ENCODE assay signal across 1 cellular context in the genomic region with DNA sequence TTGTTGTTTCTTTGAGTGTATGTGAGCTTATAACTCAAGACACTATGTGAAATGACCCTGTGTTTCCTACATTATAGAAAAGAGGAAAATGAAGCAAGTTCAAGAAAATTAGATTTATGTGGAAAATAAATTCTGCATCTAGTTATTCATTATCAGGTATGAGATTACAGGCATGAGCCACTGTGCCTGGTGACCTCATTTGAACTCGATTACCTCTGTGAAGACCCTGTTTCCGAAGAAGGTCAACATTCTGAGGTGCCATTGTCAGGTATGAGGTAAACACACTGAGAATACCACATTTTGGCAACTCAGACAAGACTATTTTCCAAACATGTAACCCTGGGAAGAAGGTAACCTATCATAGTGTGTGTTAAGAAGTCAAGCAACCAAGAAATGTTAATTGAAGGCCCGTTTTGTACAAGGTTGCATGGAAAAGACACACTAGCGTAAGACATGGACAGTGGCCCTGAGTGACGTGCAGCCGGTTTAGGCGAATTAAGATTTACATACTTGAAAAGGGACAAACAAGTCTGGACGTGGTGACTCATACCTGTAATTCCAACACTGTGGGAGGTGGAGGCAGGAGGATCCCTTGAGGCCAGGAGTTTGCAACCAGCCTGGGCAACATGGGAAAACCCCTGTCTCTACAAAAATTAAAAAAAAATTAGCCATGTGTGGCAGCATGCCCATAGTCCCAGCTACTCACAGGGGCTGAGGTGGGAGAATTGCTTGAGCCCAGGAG.
TF ChIP-seq lines count a peak whose summit lies in the region.

No MANE protein-coding gene starts in this region.

TF ChIP-seq in HEK293, 187 proteins besides CTCF, POLR2A, EP300 and RAD21 (continued from another document):
- TF ChIP-seq, protein P1, sequence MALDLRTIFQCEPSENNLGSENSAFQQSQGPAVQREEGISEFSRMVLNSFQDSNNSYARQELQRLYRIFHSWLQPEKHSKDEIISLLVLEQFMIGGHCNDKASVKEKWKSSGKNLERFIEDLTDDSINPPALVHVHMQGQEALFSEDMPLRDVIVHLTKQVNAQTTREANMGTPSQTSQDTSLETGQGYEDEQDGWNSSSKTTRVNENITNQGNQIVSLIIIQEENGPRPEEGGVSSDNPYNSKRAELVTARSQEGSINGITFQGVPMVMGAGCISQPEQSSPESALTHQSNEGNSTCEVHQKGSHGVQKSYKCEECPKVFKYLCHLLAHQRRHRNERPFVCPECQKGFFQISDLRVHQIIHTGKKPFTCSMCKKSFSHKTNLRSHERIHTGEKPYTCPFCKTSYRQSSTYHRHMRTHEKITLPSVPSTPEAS (tag by site-specific recombination; IDR thresholded peaks at IDR 0.05), result no peak
- TF ChIP-seq, protein P2, sequence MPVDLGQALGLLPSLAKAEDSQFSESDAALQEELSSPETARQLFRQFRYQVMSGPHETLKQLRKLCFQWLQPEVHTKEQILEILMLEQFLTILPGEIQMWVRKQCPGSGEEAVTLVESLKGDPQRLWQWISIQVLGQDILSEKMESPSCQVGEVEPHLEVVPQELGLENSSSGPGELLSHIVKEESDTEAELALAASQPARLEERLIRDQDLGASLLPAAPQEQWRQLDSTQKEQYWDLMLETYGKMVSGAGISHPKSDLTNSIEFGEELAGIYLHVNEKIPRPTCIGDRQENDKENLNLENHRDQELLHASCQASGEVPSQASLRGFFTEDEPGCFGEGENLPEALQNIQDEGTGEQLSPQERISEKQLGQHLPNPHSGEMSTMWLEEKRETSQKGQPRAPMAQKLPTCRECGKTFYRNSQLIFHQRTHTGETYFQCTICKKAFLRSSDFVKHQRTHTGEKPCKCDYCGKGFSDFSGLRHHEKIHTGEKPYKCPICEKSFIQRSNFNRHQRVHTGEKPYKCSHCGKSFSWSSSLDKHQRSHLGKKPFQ (tag by site-specific recombination; IDR thresholded peaks at IDR 0.05), result no peak
- no peak for TF ChIP-seq ZNF121 (tag by site-specific recombination; IDR thresholded peaks at IDR 0.05)
TF ChIP-seq in HEK293: peak in this region for 14.
